In the genomic region with DNA sequence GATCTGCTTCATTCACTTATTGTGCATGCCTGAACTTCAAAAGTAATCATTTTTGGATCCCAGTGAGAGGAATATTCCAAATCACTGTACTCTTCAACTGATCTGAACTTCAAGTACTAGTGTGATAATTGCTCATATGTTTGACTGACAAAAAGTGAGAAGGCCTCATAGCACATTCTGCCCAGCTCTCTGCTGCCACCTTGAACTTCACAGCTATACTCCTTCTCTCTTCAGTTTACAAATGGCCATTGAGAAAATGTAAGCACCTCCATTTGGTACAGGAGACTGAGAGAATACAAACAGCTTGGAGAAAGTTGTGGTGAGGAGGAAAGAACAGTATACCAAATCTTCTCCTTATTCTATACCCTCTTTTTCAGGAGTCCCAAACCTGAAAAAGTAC, we compare ENCODE assay signal across 15 cellular contexts.
A peak's percentile ranks its signal among the peaks of the same experiment; 100 is the strongest.
DNase-seq lines count a peak whose midpoint lies in the region; ATAC-seq, FAIRE-seq and TF ChIP-seq lines count a peak whose summit lies in the region.
"Had no signal": no experiment of that assay in that cellular context is flagged by ENCODE, and none has a peak within 500 bp of the region (broad histone marks: within the 10 kb centered on the region; RNA-seq: fewer than 3 reads in every experiment).

No MANE protein-coding gene starts in this region.

- no peak overlapping the region for H3K4me3 ChIP-seq in BE2C (ENCODE audit: low read depth, low read length)
- no peak overlapping the region for H3K4me3 ChIP-seq in HAP-1
- H3K4me3 ChIP-seq in fibroblast of the aortic adventitia (ENCODE audit: low read depth, low read length) = no peak overlapping the region
- no peak overlapping the region for H3K4me3 ChIP-seq in coronary artery
- H3K4me3 ChIP-seq: testis had no signal

- no peaks in the 10 kb centered on the region for H3K36me3 ChIP-seq in BE2C
- no peaks in the 10 kb centered on the region for H3K36me3 ChIP-seq in HAP-1 (replicated peaks)
- H3K36me3 ChIP-seq: neutrophil had no signal

- H3K27me3 ChIP-seq in BE2C = no peaks in the 10 kb centered on the region
- H3K27me3 ChIP-seq in HAP-1 (ENCODE audit: low read depth) = no peaks in the 10 kb centered on the region
- H3K27me3 ChIP-seq: neutrophil, testis had no signal

- H3K27ac ChIP-seq in coronary artery = no peak overlapping the region
- H3K27ac ChIP-seq: neutrophil, testis had no signal

- in situ Hi-C loops in HAP-1 (cut with MboI; ENCODE audit: low sequenced_read_pairs) = no loop called here

- DNase-seq in BE2C (no peak), HAP-1 (ENCODE audit: low spot score in 2 of 2) (peak; percentile 4 to 8), RKO (ENCODE audit: low spot score) (peak; percentile 46), fibroblast of the aortic adventitia (ENCODE audit: low read depth) (peak; percentile 8), frontal cortex (ENCODE audit: low spot score in 2 of 2) (no peak), coronary artery (ENCODE audit: low spot score) (no peak)
- DNase-seq: activated CD8-positive, alpha-beta memory T cell treated with anti-CD3 and anti-CD28 coated beads, Interleukin-2, amount 10 ng/mL, durations not matched to agents 7 days and 5 days; activated naive CD8-positive, alpha-beta T cell treated with anti-CD3 and anti-CD28 coated beads, Interleukin-2, amount 50 U/mL, for 24 hours; head of caudate nucleus; NCI-H226; SHP77; testis had no signal

- TF ChIP-seq CTCF in BE2C (IDR thresholded peaks at IDR 0.05; ENCODE audit: low read depth, low read length) (peak; percentile 36), fibroblast of the aortic adventitia (IDR thresholded peaks at IDR 0.05; ENCODE audit: insufficient read depth, low read length) (peak; percentile 31), coronary artery (IDR thresholded peaks at IDR 0.05) (no peak)

- no peak for ATAC-seq in GM21529 (IDR thresholded peaks at IDR 0.05; ENCODE audit: unreplicated experiment)
- ATAC-seq in HG02588 (IDR thresholded peaks at IDR 0.05; ENCODE audit: unreplicated experiment) = no peak
- ATAC-seq: activated CD8-positive, alpha-beta memory T cell treated with anti-CD3 and anti-CD28 coated beads, Interleukin-2, amount 10 ng/mL, durations not matched to agents 7 days and 5 days; activated naive CD8-positive, alpha-beta T cell treated with anti-CD3 and anti-CD28 coated beads, Interleukin-2, amount 50 U/mL, for 24 hours had no signal

- no peak for FAIRE-seq in frontal cortex (lab: Jason Lieb, UNC)

- H3K4me1 ChIP-seq in BE2C (no peaks in the 10 kb centered on the region), HAP-1 (peaks cover 4% of the 10 kb centered on the region; the same call in 1 of the 2 replicates)
- H3K4me1 ChIP-seq: testis had no signal

- H3K9me3 ChIP-seq in BE2C (no peaks in the 10 kb centered on the region), HAP-1 (no peaks in the 10 kb centered on the region)
- H3K9me3 ChIP-seq: neutrophil, testis had no signal

Comparison
In these comparisons a context has a peak if more than half of its experiments do, and no peak if none do; other contexts are left out.
1. DNase-seq: peak in HAP-1 (2 of 2), RKO (single experiment) and fibroblast of the aortic adventitia (single experiment); none in BE2C (single experiment), frontal cortex (0 of 2) and coronary artery (single experiment).